Comparison of ENCODE assay signal across 1 cellular context in the genomic region with DNA sequence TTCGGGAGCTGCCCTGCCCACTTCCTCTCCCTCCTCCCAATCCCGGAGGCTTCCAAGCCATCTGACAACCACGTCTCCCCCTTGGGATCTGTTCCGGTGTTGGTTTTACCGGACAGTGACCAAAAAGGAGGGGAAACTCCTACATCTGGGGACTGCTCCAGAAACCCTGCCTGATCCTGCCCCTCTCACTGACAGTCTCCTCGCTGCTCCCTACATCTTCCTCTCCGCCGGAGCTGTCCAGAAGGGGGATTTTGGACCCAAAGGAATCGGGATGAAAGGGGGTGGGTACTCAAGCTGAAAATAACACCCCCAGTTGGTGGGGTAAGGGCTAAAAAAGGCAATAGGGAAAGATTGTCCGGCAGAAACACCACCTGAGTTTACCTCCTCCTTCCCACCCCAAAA.
TF ChIP-seq lines count a peak whose summit lies in the region.

No MANE protein-coding gene starts in this region.

TF ChIP-seq in HepG2, 621 proteins besides CTCF, POLR2A, EP300 and RAD21 (continued from another document and continues in another):
- TF ChIP-seq, protein P1, sequence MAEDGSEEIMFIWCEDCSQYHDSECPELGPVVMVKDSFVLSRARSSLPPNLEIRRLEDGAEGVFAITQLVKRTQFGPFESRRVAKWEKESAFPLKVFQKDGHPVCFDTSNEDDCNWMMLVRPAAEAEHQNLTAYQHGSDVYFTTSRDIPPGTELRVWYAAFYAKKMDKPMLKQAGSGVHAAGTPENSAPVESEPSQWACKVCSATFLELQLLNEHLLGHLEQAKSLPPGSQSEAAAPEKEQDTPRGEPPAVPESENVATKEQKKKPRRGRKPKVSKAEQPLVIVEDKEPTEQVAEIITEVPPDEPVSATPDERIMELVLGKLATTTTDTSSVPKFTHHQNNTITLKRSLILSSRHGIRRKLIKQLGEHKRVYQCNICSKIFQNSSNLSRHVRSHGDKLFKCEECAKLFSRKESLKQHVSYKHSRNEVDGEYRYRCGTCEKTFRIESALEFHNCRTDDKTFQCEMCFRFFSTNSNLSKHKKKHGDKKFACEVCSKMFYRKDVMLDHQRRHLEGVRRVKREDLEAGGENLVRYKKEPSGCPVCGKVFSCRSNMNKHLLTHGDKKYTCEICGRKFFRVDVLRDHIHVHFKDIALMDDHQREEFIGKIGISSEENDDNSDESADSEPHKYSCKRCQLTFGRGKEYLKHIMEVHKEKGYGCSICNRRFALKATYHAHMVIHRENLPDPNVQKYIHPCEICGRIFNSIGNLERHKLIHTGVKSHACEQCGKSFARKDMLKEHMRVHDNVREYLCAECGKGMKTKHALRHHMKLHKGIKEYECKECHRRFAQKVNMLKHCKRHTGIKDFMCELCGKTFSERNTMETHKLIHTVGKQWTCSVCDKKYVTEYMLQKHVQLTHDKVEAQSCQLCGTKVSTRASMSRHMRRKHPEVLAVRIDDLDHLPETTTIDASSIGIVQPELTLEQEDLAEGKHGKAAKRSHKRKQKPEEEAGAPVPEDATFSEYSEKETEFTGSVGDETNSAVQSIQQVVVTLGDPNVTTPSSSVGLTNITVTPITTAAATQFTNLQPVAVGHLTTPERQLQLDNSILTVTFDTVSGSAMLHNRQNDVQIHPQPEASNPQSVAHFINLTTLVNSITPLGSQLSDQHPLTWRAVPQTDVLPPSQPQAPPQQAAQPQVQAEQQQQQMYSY (CRISPR knock-in tag; IDR thresholded peaks at IDR 0.05): no peak
- TF ChIP-seq ZNF558 (CRISPR knock-in tag; IDR thresholded peaks at IDR 0.05; ENCODE audit: borderline replicate concordance) (no peak), ZBTB38 (CRISPR knock-in tag; IDR thresholded peaks at IDR 0.05) (no peak; the same call in 1 of the 2 replicates), SMAD9 (CRISPR knock-in tag; IDR thresholded peaks at IDR 0.05) (no peak), ZNF788 (CRISPR knock-in tag; IDR thresholded peaks at IDR 0.05; ENCODE audit: borderline replicate concordance) (no peak; the same call in 1 of the 2 replicates), ZNF101 (CRISPR knock-in tag; IDR thresholded peaks at IDR 0.05; ENCODE audit: borderline replicate concordance, low read depth) (no peak), ZNF782 (CRISPR knock-in tag; IDR thresholded peaks at IDR 0.05; ENCODE audit: borderline replicate concordance) (no peak; the same call in 1 of the 2 replicates), ZFY (CRISPR knock-in tag; IDR thresholded peaks at IDR 0.05) (no peak), NFIB (CRISPR knock-in tag; IDR thresholded peaks at IDR 0.05; ENCODE audit: borderline replicate concordance) (no peak), SAP130 (CRISPR knock-in tag; IDR thresholded peaks at IDR 0.05; ENCODE audit: low read depth) (peak; percentile 94), NFRKB (IDR thresholded peaks at IDR 0.05) (no peak), ADNP (CRISPR knock-in tag; IDR thresholded peaks at IDR 0.05) (no peak), ZNF672 (CRISPR knock-in tag; IDR thresholded peaks at IDR 0.05) (no peak), ZNF589 (CRISPR knock-in tag; conservative IDR thresholded peaks at IDR 0.05) (no peak), SMAD3 (CRISPR knock-in tag; IDR thresholded peaks at IDR 0.05) (no peak), ZNF317 (CRISPR knock-in tag; IDR thresholded peaks at IDR 0.05) (no peak), ERF (CRISPR knock-in tag; IDR thresholded peaks at IDR 0.05) (peak; percentile 77), PHF21A (CRISPR knock-in tag; IDR thresholded peaks at IDR 0.05) (peak; percentile 37; the same call in 1 of the 2 replicates), FOSL2 (CRISPR knock-in tag; IDR thresholded peaks at IDR 0.05) (0 out of 2 replicates have a peak, but pooled peaks have one; percentile 6)
- TF ChIP-seq, protein P2, sequence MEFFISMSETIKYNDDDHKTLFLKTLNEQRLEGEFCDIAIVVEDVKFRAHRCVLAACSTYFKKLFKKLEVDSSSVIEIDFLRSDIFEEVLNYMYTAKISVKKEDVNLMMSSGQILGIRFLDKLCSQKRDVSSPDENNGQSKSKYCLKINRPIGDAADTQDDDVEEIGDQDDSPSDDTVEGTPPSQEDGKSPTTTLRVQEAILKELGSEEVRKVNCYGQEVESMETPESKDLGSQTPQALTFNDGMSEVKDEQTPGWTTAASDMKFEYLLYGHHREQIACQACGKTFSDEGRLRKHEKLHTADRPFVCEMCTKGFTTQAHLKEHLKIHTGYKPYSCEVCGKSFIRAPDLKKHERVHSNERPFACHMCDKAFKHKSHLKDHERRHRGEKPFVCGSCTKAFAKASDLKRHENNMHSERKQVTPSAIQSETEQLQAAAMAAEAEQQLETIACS (CRISPR knock-in tag; IDR thresholded peaks at IDR 0.05): no peak
- TF ChIP-seq, protein P3, sequence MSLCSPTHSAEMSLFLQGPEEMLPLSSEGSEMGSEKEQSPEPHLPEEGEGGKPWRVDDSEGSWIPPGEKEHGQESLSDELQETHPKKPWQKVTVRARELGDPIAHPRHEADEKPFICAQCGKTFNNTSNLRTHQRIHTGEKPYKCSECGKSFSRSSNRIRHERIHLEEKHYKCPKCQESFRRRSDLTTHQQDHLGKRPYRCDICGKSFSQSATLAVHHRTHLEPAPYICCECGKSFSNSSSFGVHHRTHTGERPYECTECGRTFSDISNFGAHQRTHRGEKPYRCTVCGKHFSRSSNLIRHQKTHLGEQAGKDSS (CRISPR knock-in tag; IDR thresholded peaks at IDR 0.05; ENCODE audit: borderline replicate concordance, low read depth): peak; percentile 90; the same call in 1 of the 2 replicates
- TF ChIP-seq, protein P4, sequence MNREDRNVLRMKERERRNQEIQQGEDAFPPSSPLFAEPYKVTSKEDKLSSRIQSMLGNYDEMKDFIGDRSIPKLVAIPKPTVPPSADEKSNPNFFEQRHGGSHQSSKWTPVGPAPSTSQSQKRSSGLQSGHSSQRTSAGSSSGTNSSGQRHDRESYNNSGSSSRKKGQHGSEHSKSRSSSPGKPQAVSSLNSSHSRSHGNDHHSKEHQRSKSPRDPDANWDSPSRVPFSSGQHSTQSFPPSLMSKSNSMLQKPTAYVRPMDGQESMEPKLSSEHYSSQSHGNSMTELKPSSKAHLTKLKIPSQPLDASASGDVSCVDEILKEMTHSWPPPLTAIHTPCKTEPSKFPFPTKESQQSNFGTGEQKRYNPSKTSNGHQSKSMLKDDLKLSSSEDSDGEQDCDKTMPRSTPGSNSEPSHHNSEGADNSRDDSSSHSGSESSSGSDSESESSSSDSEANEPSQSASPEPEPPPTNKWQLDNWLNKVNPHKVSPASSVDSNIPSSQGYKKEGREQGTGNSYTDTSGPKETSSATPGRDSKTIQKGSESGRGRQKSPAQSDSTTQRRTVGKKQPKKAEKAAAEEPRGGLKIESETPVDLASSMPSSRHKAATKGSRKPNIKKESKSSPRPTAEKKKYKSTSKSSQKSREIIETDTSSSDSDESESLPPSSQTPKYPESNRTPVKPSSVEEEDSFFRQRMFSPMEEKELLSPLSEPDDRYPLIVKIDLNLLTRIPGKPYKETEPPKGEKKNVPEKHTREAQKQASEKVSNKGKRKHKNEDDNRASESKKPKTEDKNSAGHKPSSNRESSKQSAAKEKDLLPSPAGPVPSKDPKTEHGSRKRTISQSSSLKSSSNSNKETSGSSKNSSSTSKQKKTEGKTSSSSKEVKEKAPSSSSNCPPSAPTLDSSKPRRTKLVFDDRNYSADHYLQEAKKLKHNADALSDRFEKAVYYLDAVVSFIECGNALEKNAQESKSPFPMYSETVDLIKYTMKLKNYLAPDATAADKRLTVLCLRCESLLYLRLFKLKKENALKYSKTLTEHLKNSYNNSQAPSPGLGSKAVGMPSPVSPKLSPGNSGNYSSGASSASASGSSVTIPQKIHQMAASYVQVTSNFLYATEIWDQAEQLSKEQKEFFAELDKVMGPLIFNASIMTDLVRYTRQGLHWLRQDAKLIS (CRISPR knock-in tag; IDR thresholded peaks at IDR 0.05): 0 out of 2 replicates have a peak, but pooled peaks have one; percentile 63
- TF ChIP-seq, protein P5, sequence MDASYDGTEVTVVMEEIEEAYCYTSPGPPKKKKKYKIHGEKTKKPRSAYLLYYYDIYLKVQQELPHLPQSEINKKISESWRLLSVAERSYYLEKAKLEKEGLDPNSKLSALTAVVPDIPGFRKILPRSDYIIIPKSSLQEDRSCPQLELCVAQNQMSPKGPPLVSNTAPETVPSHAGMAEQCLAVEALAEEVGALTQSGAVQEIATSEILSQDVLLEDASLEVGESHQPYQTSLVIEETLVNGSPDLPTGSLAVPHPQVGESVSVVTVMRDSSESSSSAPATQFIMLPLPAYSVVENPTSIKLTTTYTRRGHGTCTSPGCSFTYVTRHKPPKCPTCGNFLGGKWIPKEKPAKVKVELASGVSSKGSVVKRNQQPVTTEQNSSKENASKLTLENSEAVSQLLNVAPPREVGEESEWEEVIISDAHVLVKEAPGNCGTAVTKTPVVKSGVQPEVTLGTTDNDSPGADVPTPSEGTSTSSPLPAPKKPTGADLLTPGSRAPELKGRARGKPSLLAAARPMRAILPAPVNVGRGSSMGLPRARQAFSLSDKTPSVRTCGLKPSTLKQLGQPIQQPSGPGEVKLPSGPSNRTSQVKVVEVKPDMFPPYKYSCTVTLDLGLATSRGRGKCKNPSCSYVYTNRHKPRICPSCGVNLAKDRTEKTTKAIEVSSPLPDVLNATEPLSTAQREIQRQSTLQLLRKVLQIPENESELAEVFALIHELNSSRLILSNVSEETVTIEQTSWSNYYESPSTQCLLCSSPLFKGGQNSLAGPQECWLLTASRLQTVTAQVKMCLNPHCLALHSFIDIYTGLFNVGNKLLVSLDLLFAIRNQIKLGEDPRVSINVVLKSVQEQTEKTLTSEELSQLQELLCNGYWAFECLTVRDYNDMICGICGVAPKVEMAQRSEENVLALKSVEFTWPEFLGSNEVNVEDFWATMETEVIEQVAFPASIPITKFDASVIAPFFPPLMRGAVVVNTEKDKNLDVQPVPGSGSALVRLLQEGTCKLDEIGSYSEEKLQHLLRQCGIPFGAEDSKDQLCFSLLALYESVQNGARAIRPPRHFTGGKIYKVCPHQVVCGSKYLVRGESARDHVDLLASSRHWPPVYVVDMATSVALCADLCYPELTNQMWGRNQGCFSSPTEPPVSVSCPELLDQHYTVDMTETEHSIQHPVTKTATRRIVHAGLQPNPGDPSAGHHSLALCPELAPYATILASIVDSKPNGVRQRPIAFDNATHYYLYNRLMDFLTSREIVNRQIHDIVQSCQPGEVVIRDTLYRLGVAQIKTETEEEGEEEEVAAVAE (CRISPR knock-in tag; IDR thresholded peaks at IDR 0.05; ENCODE audit: borderline replicate concordance): no peak
- TF ChIP-seq, protein P6, sequence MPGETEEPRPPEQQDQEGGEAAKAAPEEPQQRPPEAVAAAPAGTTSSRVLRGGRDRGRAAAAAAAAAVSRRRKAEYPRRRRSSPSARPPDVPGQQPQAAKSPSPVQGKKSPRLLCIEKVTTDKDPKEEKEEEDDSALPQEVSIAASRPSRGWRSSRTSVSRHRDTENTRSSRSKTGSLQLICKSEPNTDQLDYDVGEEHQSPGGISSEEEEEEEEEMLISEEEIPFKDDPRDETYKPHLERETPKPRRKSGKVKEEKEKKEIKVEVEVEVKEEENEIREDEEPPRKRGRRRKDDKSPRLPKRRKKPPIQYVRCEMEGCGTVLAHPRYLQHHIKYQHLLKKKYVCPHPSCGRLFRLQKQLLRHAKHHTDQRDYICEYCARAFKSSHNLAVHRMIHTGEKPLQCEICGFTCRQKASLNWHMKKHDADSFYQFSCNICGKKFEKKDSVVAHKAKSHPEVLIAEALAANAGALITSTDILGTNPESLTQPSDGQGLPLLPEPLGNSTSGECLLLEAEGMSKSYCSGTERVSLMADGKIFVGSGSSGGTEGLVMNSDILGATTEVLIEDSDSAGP (CRISPR knock-in tag; IDR thresholded peaks at IDR 0.05; ENCODE audit: borderline replicate concordance): 0 out of 2 replicates have a peak, but pooled peaks have one; percentile 40
- TF ChIP-seq, protein P7, sequence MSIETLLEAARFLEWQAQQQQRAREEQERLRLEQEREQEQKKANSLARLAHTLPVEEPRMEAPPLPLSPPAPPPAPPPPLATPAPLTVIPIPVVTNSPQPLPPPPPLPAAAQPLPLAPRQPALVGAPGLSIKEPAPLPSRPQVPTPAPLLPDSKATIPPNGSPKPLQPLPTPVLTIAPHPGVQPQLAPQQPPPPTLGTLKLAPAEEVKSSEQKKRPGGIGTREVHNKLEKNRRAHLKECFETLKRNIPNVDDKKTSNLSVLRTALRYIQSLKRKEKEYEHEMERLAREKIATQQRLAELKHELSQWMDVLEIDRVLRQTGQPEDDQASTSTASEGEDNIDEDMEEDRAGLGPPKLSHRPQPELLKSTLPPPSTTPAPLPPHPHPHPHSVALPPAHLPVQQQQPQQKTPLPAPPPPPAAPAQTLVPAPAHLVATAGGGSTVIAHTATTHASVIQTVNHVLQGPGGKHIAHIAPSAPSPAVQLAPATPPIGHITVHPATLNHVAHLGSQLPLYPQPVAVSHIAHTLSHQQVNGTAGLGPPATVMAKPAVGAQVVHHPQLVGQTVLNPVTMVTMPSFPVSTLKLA (IDR thresholded peaks at IDR 0.05): no peak
- TF ChIP-seq, protein P8, sequence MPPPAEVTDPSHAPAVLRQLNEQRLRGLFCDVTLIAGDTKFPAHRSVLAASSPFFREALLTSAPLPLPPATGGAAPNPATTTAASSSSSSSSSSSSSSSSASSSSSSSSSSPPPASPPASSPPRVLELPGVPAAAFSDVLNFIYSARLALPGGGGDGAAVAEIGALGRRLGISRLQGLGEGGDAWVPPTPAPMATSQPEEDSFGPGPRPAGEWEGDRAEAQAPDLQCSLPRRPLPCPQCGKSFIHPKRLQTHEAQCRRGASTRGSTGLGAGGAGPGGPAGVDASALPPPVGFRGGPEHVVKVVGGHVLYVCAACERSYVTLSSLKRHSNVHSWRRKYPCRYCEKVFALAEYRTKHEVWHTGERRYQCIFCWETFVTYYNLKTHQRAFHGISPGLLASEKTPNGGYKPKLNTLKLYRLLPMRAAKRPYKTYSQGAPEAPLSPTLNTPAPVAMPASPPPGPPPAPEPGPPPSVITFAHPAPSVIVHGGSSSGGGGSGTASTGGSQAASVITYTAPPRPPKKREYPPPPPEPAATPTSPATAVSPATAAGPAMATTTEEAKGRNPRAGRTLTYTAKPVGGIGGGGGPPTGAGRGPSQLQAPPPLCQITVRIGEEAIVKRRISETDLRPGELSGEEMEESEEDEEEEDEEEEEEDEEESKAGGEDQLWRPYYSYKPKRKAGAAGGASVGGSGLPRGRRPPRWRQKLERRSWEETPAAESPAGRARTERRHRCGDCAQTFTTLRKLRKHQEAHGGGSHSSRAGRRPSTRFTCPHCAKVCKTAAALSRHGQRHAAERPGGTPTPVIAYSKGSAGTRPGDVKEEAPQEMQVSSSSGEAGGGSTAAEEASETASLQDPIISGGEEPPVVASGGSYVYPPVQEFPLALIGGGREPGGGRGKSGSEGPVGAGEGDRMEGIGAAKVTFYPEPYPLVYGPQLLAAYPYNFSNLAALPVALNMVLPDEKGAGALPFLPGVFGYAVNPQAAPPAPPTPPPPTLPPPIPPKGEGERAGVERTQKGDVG (CRISPR knock-in tag; IDR thresholded peaks at IDR 0.05; ENCODE audit: borderline replicate concordance): no peak
- TF ChIP-seq, protein P9, sequence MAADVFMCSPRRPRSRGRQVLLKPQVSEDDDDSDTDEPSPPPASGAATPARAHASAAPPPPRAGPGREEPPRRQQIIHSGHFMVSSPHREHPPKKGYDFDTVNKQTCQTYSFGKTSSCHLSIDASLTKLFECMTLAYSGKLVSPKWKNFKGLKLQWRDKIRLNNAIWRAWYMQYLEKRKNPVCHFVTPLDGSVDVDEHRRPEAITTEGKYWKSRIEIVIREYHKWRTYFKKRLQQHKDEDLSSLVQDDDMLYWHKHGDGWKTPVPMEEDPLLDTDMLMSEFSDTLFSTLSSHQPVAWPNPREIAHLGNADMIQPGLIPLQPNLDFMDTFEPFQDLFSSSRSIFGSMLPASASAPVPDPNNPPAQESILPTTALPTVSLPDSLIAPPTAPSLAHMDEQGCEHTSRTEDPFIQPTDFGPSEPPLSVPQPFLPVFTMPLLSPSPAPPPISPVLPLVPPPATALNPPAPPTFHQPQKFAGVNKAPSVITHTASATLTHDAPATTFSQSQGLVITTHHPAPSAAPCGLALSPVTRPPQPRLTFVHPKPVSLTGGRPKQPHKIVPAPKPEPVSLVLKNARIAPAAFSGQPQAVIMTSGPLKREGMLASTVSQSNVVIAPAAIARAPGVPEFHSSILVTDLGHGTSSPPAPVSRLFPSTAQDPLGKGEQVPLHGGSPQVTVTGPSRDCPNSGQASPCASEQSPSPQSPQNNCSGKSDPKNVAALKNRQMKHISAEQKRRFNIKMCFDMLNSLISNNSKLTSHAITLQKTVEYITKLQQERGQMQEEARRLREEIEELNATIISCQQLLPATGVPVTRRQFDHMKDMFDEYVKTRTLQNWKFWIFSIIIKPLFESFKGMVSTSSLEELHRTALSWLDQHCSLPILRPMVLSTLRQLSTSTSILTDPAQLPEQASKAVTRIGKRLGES (CRISPR knock-in tag; IDR thresholded peaks at IDR 0.05; ENCODE audit: borderline replicate concordance): no peak
